8 cellular contexts compared by ENCODE assay signal in the genomic region with DNA sequence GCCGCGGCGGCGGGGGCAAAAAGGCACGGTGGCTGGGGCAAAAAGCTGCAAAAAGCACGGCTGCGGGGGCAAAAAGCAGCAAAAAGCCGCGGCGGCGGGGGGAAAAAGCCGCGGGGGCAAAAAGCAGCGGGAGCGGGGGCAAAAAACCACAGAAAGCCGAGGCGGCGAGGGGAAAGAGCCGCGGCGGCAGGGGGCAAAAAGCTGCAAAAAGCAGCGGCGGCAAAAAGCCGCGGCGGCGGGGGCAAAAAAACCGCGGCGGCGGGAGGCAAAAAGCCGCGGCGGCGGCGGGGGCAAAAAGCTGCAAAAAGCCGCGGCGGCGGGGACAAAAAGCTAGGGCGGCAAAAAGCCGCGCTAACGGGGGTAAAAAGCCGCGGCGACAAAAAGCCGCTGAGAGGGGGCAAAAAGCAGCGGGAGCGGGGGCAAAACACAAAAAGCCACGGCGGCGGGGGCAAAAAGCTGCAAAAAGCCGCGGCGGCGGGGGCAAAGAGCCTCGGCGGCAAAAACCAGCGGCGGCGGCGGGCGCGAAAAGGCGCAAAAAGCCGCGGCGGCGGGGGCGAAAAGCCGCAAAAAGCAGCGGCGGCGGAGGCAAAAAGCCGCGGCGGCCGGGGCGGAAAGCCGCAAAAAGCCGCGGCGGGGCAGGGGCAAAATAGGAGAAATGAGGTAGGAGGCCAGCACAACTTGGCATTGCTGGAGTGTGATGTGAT.
DNase-seq lines count a peak whose midpoint lies in the region; ATAC-seq and TF ChIP-seq lines count a peak whose summit lies in the region.

No MANE protein-coding gene starts in this region.

- no peak overlapping the region for H3K27ac Mint-ChIP-seq in CD8-positive, alpha-beta T cell

- no peak overlapping the region for H3K9ac ChIP-seq in HUES48 (ENCODE audit: low read depth, low read length)

- ATAC-seq in CD8-positive, alpha-beta T cell = no peak
- no peak for ATAC-seq in HG03139 (IDR thresholded peaks at IDR 0.05; ENCODE audit: unreplicated experiment)

- H2AFZ ChIP-seq in osteoblast (ENCODE audit: low read length) = no peak overlapping the region

- POLR2A ChIA-PET in CD8-positive, alpha-beta T cell (lab: Charles Lee) = no interaction called here

- H4K20me1 ChIP-seq in osteoblast (ENCODE audit: insufficient read depth, low read length) = no peaks in the 10 kb centered on the region

- no peaks in the 10 kb centered on the region for H3K9me3 Mint-ChIP-seq in CD8-positive, alpha-beta T cell

- intact Hi-C loops in CD8-positive, alpha-beta T cell (cut with DNase I, micrococcal nuclease) = no loop called here

- no peak overlapping the region for H3K27ac ChIP-seq in CD8-positive, alpha-beta T cell (ENCODE audit: low read depth, low read length)
- H3K27ac ChIP-seq in HUES48 (ENCODE audit: low read depth, low read length) (no peak overlapping the region), osteoblast (ENCODE audit: low read depth, low read length) (no peak overlapping the region)
- no peak overlapping the region for H3K27ac ChIP-seq in effector memory CD4-positive, alpha-beta T cell (ENCODE audit: insufficient read depth, low read length, poor library complexity, severe bottlenecking)

- H3K36me3 Mint-ChIP-seq in CD8-positive, alpha-beta T cell = no peaks in the 10 kb centered on the region

- H3K9me3 ChIP-seq in CD8-positive, alpha-beta T cell (ENCODE audit: low read length) = no peaks in the 10 kb centered on the region
- H3K9me3 ChIP-seq in HUES48 (ENCODE audit: control insufficient read depth, insufficient read depth, low read length) = no peaks in the 10 kb centered on the region
- no peaks in the 10 kb centered on the region for H3K9me3 ChIP-seq in effector memory CD4-positive, alpha-beta T cell (ENCODE audit: control insufficient read depth, low read length)
- H3K9me3 ChIP-seq in osteoblast (ENCODE audit: low read depth, low read length) = no peaks in the 10 kb centered on the region

- no peak for DNase-seq in CD8-positive, alpha-beta T cell
- DNase-seq in effector memory CD4-positive, alpha-beta T cell = no peak
- DNase-seq in osteoblast (ENCODE audit: insufficient read length, low spot score, missing footprints) = peak; percentile 4
- no peak for DNase-seq in SW 1271 (lab: John Stamatoyannopoulos, UW)
- no peak for DNase-seq in stimulated activated CD4-positive, alpha-beta T cell treated with anti-CD3 and anti-CD28 coated beads, Interleukin-12 subunit alpha, Interleukin-12 subunit beta, amount 100 ng/mL, for 4 hours
- no peak for DNase-seq in DMS79 treated with DMSO at 0.1 percent for 48 hours (lab: John Stamatoyannopoulos, UW)

- H3K4me3 Mint-ChIP-seq in CD8-positive, alpha-beta T cell = peak overlapping the region; percentile 54

- no peak for TF ChIP-seq CTCF in CD8-positive, alpha-beta T cell (IDR thresholded peaks at IDR 0.05)
- no peak for TF ChIP-seq CTCF in osteoblast (IDR thresholded peaks at IDR 0.05; ENCODE audit: extremely low read depth, low read depth, low read length)

- H3K27me3 Mint-ChIP-seq in CD8-positive, alpha-beta T cell (ENCODE audit: low read depth) = peaks cover 27% of the 10 kb centered on the region

- H3K4me1 ChIP-seq in CD8-positive, alpha-beta T cell (ENCODE audit: insufficient read depth, low read length) = no peaks in the 10 kb centered on the region
- H3K4me1 ChIP-seq in HUES48 (ENCODE audit: control insufficient read depth, insufficient read depth, low read length) (no peaks in the 10 kb centered on the region), osteoblast (ENCODE audit: insufficient read depth, low read length) (no peaks in the 10 kb centered on the region)
- peaks cover 9% of the 10 kb centered on the region for H3K4me1 ChIP-seq in effector memory CD4-positive, alpha-beta T cell (ENCODE audit: control insufficient read depth, insufficient read depth, low read length, poor library complexity, severe bottlenecking)

- H3K36me3 ChIP-seq in CD8-positive, alpha-beta T cell (ENCODE audit: insufficient read depth, low read length) = no peaks in the 10 kb centered on the region
- H3K36me3 ChIP-seq in HUES48 (ENCODE audit: control insufficient read depth, insufficient read depth, low read length) = no peaks in the 10 kb centered on the region
- no peaks in the 10 kb centered on the region for H3K36me3 ChIP-seq in effector memory CD4-positive, alpha-beta T cell (ENCODE audit: control insufficient read depth, insufficient read depth, low read length)
- no peaks in the 10 kb centered on the region for H3K36me3 ChIP-seq in osteoblast (ENCODE audit: insufficient read depth, low read length)

- CTCF ChIA-PET in CD8-positive, alpha-beta T cell (lab: Charles Lee) = interaction anchor here (0.7 kb wide), 1 partner anchor 1807 kb away, joined by 3 read pairs; no protein-coding TSS in a partner anchor

- peak overlapping the region; percentile 23 for H3K4me3 ChIP-seq in CD8-positive, alpha-beta T cell (ENCODE audit: low read depth, low read length)
- H3K4me3 ChIP-seq in HUES48 (ENCODE audit: low read depth, low read length) (peak overlapping the region; percentile 60), osteoblast (ENCODE audit: insufficient read depth, low read length) (peak overlapping the region; percentile 62)
- H3K4me3 ChIP-seq in effector memory CD4-positive, alpha-beta T cell (ENCODE audit: insufficient read depth, low read depth, low read length, poor library complexity, severe bottlenecking) = peak overlapping the region; percentile 29

- no peaks in the 10 kb centered on the region for H3K79me2 ChIP-seq in osteoblast (ENCODE audit: insufficient read depth, low read length)

- no peaks in the 10 kb centered on the region for H3K27me3 ChIP-seq in CD8-positive, alpha-beta T cell (ENCODE audit: insufficient read depth, low read length)
- H3K27me3 ChIP-seq in HUES48 (ENCODE audit: control insufficient read depth, insufficient read depth, low read length) (peaks cover 30% of the 10 kb centered on the region), osteoblast (ENCODE audit: insufficient read depth, low read length) (peaks cover 27% of the 10 kb centered on the region)
- H3K27me3 ChIP-seq in effector memory CD4-positive, alpha-beta T cell (replicated peaks; ENCODE audit: control insufficient read depth, insufficient read depth, low read length, poor library complexity, severe bottlenecking) = peaks cover 16% of the 10 kb centered on the region

- H3K4me2 ChIP-seq in osteoblast (ENCODE audit: insufficient read depth, low read length) = peak overlapping the region; percentile 70

- peaks cover 4% of the 10 kb centered on the region for H3K4me1 Mint-ChIP-seq in CD8-positive, alpha-beta T cell (ENCODE audit: low read depth)
